Comparison of ENCODE assay signal across 16 cellular contexts in genomic region chr14:65939184-65939583, GRCh38.
A peak's percentile ranks its signal among the peaks of the same experiment; 100 is the strongest.
DNase-seq lines count a peak whose midpoint lies in the region; ATAC-seq and TF ChIP-seq lines count a peak whose summit lies in the region.
"Had no signal": no experiment of that assay in that cellular context is flagged by ENCODE, and none has a peak within 500 bp of the region (broad histone marks: within the 10 kb centered on the region; RNA-seq: fewer than 3 reads in every experiment).

No MANE protein-coding gene starts in this region.

- no peak for TF ChIP-seq CTCF in activated CD8-positive, alpha-beta T cell treated with anti-CD3 and anti-CD28 coated beads for 36 hours (IDR thresholded peaks at IDR 0.05)

- H3K36me3 Mint-ChIP-seq in activated CD8-positive, alpha-beta T cell treated with anti-CD3 and anti-CD28 coated beads for 36 hours (ENCODE audit: low read depth), result peaks cover 10% of the 10 kb centered on the region
- H3K36me3 Mint-ChIP-seq in activated CD8-positive, alpha-beta T cell treated with anti-CD3 and anti-CD28 coated beads, Interleukin-2, amount 10 ng/mL, durations not matched to agents 7 days and 5 days (ENCODE audit: low read depth), result peaks cover 33% of the 10 kb centered on the region
- H3K36me3 Mint-ChIP-seq in stimulated activated naive CD8-positive, alpha-beta T cell treated with anti-CD3 and anti-CD28 coated beads, Interleukin-15, Interleukin-2, amounts not matched to agents 100 ng/mL and 50 ng/mL, for 24 hours (ENCODE audit: low read depth), result peaks cover 10% of the 10 kb centered on the region
- peaks cover 27% of the 10 kb centered on the region for H3K36me3 Mint-ChIP-seq in activated CD4-positive, alpha-beta memory T cell treated with anti-CD3 and anti-CD28 coated beads, Interleukin-2, amount 10 ng/mL, durations not matched to agents 7 days and 5 days (ENCODE audit: low read depth)

- CTCF ChIA-PET in activated CD8-positive, alpha-beta T cell treated with anti-CD3 and anti-CD28 coated beads for 36 hours (lab: Charles Lee), result interaction anchor here (2.7 to 2.8 kb wide), 2 partner anchors 10 to 12 kb away, joined by 15 to 22 read pairs; no protein-coding TSS in a partner anchor
- CTCF ChIA-PET in activated CD8-positive, alpha-beta T cell treated with anti-CD3 and anti-CD28 coated beads, Interleukin-2, amount 10 ng/mL, durations not matched to agents 7 days and 5 days (lab: Charles Lee), result interaction anchor here (1.2 to 4.5 kb wide), 5 partner anchors 13 to 114 kb away, joined by 8 to 51 read pairs (median 12); no protein-coding TSS in a partner anchor
- CTCF ChIA-PET in activated CD4-positive, alpha-beta memory T cell treated with anti-CD3 and anti-CD28 coated beads, Interleukin-2, amount 10 ng/mL, durations not matched to agents 7 days and 5 days (lab: Charles Lee), result interaction anchor here (1.1 to 3.3 kb wide), 5 partner anchors 11 to 78 kb away, joined by 3 to 28 read pairs (median 17); no protein-coding TSS in a partner anchor

- no peak for ATAC-seq in activated CD8-positive, alpha-beta T cell treated with anti-CD3 and anti-CD28 coated beads for 36 hours
- no peak for ATAC-seq in activated CD8-positive, alpha-beta T cell treated with anti-CD3 and anti-CD28 coated beads, Interleukin-2, amount 10 ng/mL, durations not matched to agents 7 days and 5 days
- ATAC-seq in stimulated activated naive CD8-positive, alpha-beta T cell treated with anti-CD3 and anti-CD28 coated beads, Interleukin-15, Interleukin-2, amounts not matched to agents 100 U/mL and 50 U/mL, for 24 hours, result no peak
- ATAC-seq in left colon, result peak; percentile 68

- H3K27me3 Mint-ChIP-seq in activated CD8-positive, alpha-beta T cell treated with anti-CD3 and anti-CD28 coated beads for 36 hours, result no peaks in the 10 kb centered on the region
- H3K27me3 Mint-ChIP-seq in activated CD8-positive, alpha-beta T cell treated with anti-CD3 and anti-CD28 coated beads, Interleukin-2, amount 10 ng/mL, durations not matched to agents 7 days and 5 days (ENCODE audit: low read depth), result no peaks in the 10 kb centered on the region
- H3K27me3 Mint-ChIP-seq in stimulated activated naive CD8-positive, alpha-beta T cell treated with anti-CD3 and anti-CD28 coated beads, Interleukin-15, Interleukin-2, amounts not matched to agents 100 ng/mL and 50 ng/mL, for 24 hours, result no peaks in the 10 kb centered on the region
- no peaks in the 10 kb centered on the region for H3K27me3 Mint-ChIP-seq in activated CD4-positive, alpha-beta memory T cell treated with anti-CD3 and anti-CD28 coated beads, Interleukin-2, amount 10 ng/mL, durations not matched to agents 7 days and 5 days
- H3K27me3 Mint-ChIP-seq: CD4-positive, alpha-beta T cell had no signal

- H3K4me1 Mint-ChIP-seq in activated CD8-positive, alpha-beta T cell treated with anti-CD3 and anti-CD28 coated beads for 36 hours (ENCODE audit: low read depth), result peaks cover 50% of the 10 kb centered on the region
- peaks cover 60% of the 10 kb centered on the region for H3K4me1 Mint-ChIP-seq in activated CD8-positive, alpha-beta T cell treated with anti-CD3 and anti-CD28 coated beads, Interleukin-2, amount 10 ng/mL, durations not matched to agents 7 days and 5 days (ENCODE audit: low read depth)
- H3K4me1 Mint-ChIP-seq in stimulated activated naive CD8-positive, alpha-beta T cell treated with anti-CD3 and anti-CD28 coated beads, Interleukin-15, Interleukin-2, amounts not matched to agents 100 ng/mL and 50 ng/mL, for 24 hours (ENCODE audit: low read depth), result peaks cover 51% of the 10 kb centered on the region
- H3K4me1 Mint-ChIP-seq in activated CD4-positive, alpha-beta memory T cell treated with anti-CD3 and anti-CD28 coated beads, Interleukin-2, amount 10 ng/mL, durations not matched to agents 7 days and 5 days, result peaks cover 56% of the 10 kb centered on the region
- H3K4me1 Mint-ChIP-seq: B cell had no signal

- H3K27ac Mint-ChIP-seq in activated CD8-positive, alpha-beta T cell treated with anti-CD3 and anti-CD28 coated beads for 36 hours, result peak overlapping the region; percentile 90
- no peak overlapping the region for H3K27ac Mint-ChIP-seq in activated CD8-positive, alpha-beta T cell treated with anti-CD3 and anti-CD28 coated beads, Interleukin-2, amount 10 ng/mL, durations not matched to agents 7 days and 5 days
- peak overlapping the region; percentile 50 for H3K27ac Mint-ChIP-seq in stimulated activated naive CD8-positive, alpha-beta T cell treated with anti-CD3 and anti-CD28 coated beads, Interleukin-15, Interleukin-2, amounts not matched to agents 100 ng/mL and 50 ng/mL, for 24 hours
- no peak overlapping the region for H3K27ac Mint-ChIP-seq in activated CD4-positive, alpha-beta memory T cell treated with anti-CD3 and anti-CD28 coated beads, Interleukin-2, amount 10 ng/mL, durations not matched to agents 7 days and 5 days
- H3K27ac Mint-ChIP-seq: B cell; CD4-positive, alpha-beta T cell; HFFc6 had no signal

- no peak overlapping the region for H3K4me3 Mint-ChIP-seq in activated CD8-positive, alpha-beta T cell treated with anti-CD3 and anti-CD28 coated beads for 36 hours
- H3K4me3 Mint-ChIP-seq in activated CD8-positive, alpha-beta T cell treated with anti-CD3 and anti-CD28 coated beads, Interleukin-2, amount 10 ng/mL, durations not matched to agents 7 days and 5 days, result no peak overlapping the region
- no peak overlapping the region for H3K4me3 Mint-ChIP-seq in stimulated activated naive CD8-positive, alpha-beta T cell treated with anti-CD3 and anti-CD28 coated beads, Interleukin-15, Interleukin-2, amounts not matched to agents 100 ng/mL and 50 ng/mL, for 24 hours
- H3K4me3 Mint-ChIP-seq in activated CD4-positive, alpha-beta memory T cell treated with anti-CD3 and anti-CD28 coated beads, Interleukin-2, amount 10 ng/mL, durations not matched to agents 7 days and 5 days, result no peak overlapping the region
- H3K4me3 Mint-ChIP-seq: B cell; CD4-positive, alpha-beta T cell; HFFc6 had no signal

- POLR2A ChIA-PET in activated CD8-positive, alpha-beta T cell treated with anti-CD3 and anti-CD28 coated beads for 36 hours (lab: Charles Lee), result no interaction called here
- POLR2A ChIA-PET in activated CD8-positive, alpha-beta T cell treated with anti-CD3 and anti-CD28 coated beads, Interleukin-2, amount 10 ng/mL, durations not matched to agents 7 days and 5 days (lab: Charles Lee), result no interaction called here
- POLR2A ChIA-PET in activated CD4-positive, alpha-beta memory T cell treated with anti-CD3 and anti-CD28 coated beads, Interleukin-2, amount 10 ng/mL, durations not matched to agents 7 days and 5 days (lab: Charles Lee), result interaction anchor here (1.4 to 4.6 kb wide), 2 partner anchors 10 to 90 kb away, joined by 3 to 39 read pairs; no protein-coding TSS in a partner anchor

- no peak for DNase-seq in activated CD8-positive, alpha-beta T cell treated with anti-CD3 and anti-CD28 coated beads for 36 hours
- DNase-seq in activated CD8-positive, alpha-beta T cell treated with anti-CD3 and anti-CD28 coated beads, Interleukin-2, amount 10 ng/mL, durations not matched to agents 7 days and 5 days, result no peak
- no peak for DNase-seq in stimulated activated naive CD8-positive, alpha-beta T cell treated with anti-CD3 and anti-CD28 coated beads, Interleukin-15, Interleukin-2, amounts not matched to agents 100 U/mL and 50 U/mL, for 24 hours
- DNase-seq in left colon (no peak), midbrain (lab: John Stamatoyannopoulos, UW) (no peak)
- no peak for DNase-seq in activated CD4-positive, alpha-beta memory T cell treated with anti-CD3 and anti-CD28 coated beads, Interleukin-2, amount 10 ng/mL, durations not matched to agents 7 days and 5 days
- DNase-seq: 8988T; ACHN; C1 segment of cervical spinal cord; Calu3; CD4-positive, alpha-beta T cell; DMS 273 treated with DMSO at 0.1 percent for 48 hours; HCEC 1CT; HFFc6 had no signal

- intact Hi-C loops in activated CD8-positive, alpha-beta T cell treated with anti-CD3 and anti-CD28 coated beads for 36 hours (cut with micrococcal nuclease), result no loop called here
- intact Hi-C loops in left colon (cut with DNase I, micrococcal nuclease), result no loop called here

- H3K9me3 Mint-ChIP-seq in activated CD8-positive, alpha-beta T cell treated with anti-CD3 and anti-CD28 coated beads for 36 hours, result peaks cover 10% of the 10 kb centered on the region
- peaks cover 18% of the 10 kb centered on the region for H3K9me3 Mint-ChIP-seq in activated CD8-positive, alpha-beta T cell treated with anti-CD3 and anti-CD28 coated beads, Interleukin-2, amount 10 ng/mL, durations not matched to agents 7 days and 5 days (ENCODE audit: insufficient read depth)
- H3K9me3 Mint-ChIP-seq in stimulated activated naive CD8-positive, alpha-beta T cell treated with anti-CD3 and anti-CD28 coated beads, Interleukin-15, Interleukin-2, amounts not matched to agents 100 ng/mL and 50 ng/mL, for 24 hours, result no peaks in the 10 kb centered on the region
- H3K9me3 Mint-ChIP-seq in activated CD4-positive, alpha-beta memory T cell treated with anti-CD3 and anti-CD28 coated beads, Interleukin-2, amount 10 ng/mL, durations not matched to agents 7 days and 5 days, result peaks cover 21% of the 10 kb centered on the region
- H3K9me3 Mint-ChIP-seq: HFFc6 had no signal

Comparison
In these comparisons a context has a peak if more than half of its experiments do, and no peak if none do; other contexts are left out.
1. H3K27ac Mint-ChIP-seq: peak in activated CD8-positive, alpha-beta T cell treated with anti-CD3 and anti-CD28 coated beads for 36 hours (single experiment) and stimulated activated naive CD8-positive, alpha-beta T cell treated with anti-CD3 and anti-CD28 coated beads, Interleukin-15, Interleukin-2, amounts not matched to agents 100 ng/mL and 50 ng/mL, for 24 hours (single experiment); none in activated CD8-positive, alpha-beta T cell treated with anti-CD3 and anti-CD28 coated beads, Interleukin-2, amount 10 ng/mL, durations not matched to agents 7 days and 5 days (single experiment) and activated CD4-positive, alpha-beta memory T cell treated with anti-CD3 and anti-CD28 coated beads, Interleukin-2, amount 10 ng/mL, durations not matched to agents 7 days and 5 days (single experiment).